Comparison of ENCODE assay signal across 24 cellular contexts in the genomic region with DNA sequence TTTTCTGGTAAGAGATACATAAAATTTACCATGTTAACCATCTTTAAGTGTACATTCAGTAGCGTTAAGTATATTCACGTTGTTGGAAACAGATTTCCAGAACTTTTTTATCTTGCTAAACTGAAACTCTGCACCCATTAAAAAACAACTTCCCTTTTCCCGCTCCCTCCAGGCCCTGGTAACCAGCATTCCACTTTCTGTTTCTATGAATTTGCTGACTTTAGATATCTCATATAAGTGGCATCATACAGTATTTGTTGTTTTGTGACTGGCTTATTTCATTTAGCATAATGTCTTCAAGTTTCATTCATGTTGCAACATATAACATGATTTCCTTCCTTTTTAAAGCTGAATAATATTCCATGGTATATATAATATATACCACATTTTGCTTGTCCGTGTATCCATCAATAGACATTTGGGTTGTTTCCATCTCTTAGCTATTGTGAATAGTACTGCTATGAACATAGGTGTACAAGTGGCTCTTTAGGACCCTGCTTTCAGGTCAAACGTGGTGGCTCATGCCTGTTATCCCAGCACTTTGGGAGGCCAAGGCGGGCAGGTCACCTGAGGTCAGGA.
"Had no signal": no experiment of that assay in that cellular context is flagged by ENCODE, and none has a peak within 500 bp of the region (broad histone marks: within the 10 kb centered on the region; RNA-seq: fewer than 3 reads in every experiment).

No MANE protein-coding gene starts in this region.

- ATAC-seq: activated T-cell treated with anti-CD3 and anti-CD28 coated beads, Interleukin-2, amount 50 U/mL, for 4 hours; activated T-helper 17 cell treated with anti-CD3 and anti-CD28 coated beads, Interleukin-2, amount 50 U/mL, for 72 hours; body of pancreas; left lobe of liver; lower lobe of right lung; natural killer cell treated with Interleukin-12 subunit alpha and Interleukin-12 subunit beta and Interleukin-15 and Interleukin-18, amount 100 ng/mL, for 72 hours; right cardiac atrium had no signal

- H3K27ac ChIP-seq: body of pancreas, dorsolateral prefrontal cortex, lower lobe of right lung, suprapubic skin, tibial artery had no signal

- H3K4me1 Mint-ChIP-seq: activated CD4-positive, alpha-beta memory T cell treated with anti-CD3 and anti-CD28 coated beads, Interleukin-2, amount 10 ng/mL, durations not matched to agents 7 days and 5 days; activated CD4-positive, alpha-beta T cell treated with anti-CD3 and anti-CD28 coated beads, Interleukin-2, amount 10 ng/mL, durations not matched to agents 7 days and 5 days; activated T-helper 17 cell treated with anti-CD3 and anti-CD28 coated beads, Interleukin-2, amount 50 U/mL, for 72 hours had no signal

- H3K9me3 Mint-ChIP-seq: activated CD4-positive, alpha-beta memory T cell treated with anti-CD3 and anti-CD28 coated beads, Interleukin-2, amount 10 ng/mL, durations not matched to agents 7 days and 5 days; activated CD4-positive, alpha-beta T cell treated with anti-CD3 and anti-CD28 coated beads, Interleukin-2, amount 10 ng/mL, durations not matched to agents 7 days and 5 days; natural killer cell treated with Interleukin-12 subunit alpha and Interleukin-12 subunit beta and Interleukin-15 and Interleukin-18, amount 100 ng/mL, for 72 hours had no signal

- H3K9me3 ChIP-seq: body of pancreas, lower lobe of right lung, suprapubic skin, tibial artery had no signal

- H3K27me3 Mint-ChIP-seq: activated naive CD8-positive, alpha-beta T cell; activated T-helper 17 cell treated with anti-CD3 and anti-CD28 coated beads, Interleukin-2, amount 50 U/mL, for 72 hours; natural killer cell treated with Interleukin-12 subunit alpha and Interleukin-12 subunit beta and Interleukin-15 and Interleukin-18, amount 100 ng/mL, for 72 hours had no signal

- DNase-seq: activated CD4-positive, alpha-beta memory T cell treated with anti-CD3 and anti-CD28 coated beads, Interleukin-2, amount 10 ng/mL, durations not matched to agents 7 days and 5 days; activated CD4-positive, alpha-beta T cell treated with anti-CD3 and anti-CD28 coated beads for 1 hour; activated CD4-positive, alpha-beta T cell treated with anti-CD3 and anti-CD28 coated beads, Interleukin-2, amount 10 ng/mL, durations not matched to agents 7 days and 5 days; activated naive CD4-positive, alpha-beta T cell treated with Interleukin-2 at 50 U/mL for 16 hours; activated T-cell treated with anti-CD3 and anti-CD28 coated beads, Interleukin-2, amount 50 U/mL, for 4 hours; anterior cingulate cortex; body of pancreas; dorsolateral prefrontal cortex; effector memory CD4-positive, alpha-beta T cell; kidney glomerular epithelial cell; lower lobe of right lung; mesenchymal stem cell; posterior cingulate gyrus; right cardiac atrium; stimulated activated CD4-positive, alpha-beta T cell treated with anti-CD3 and anti-CD28 coated beads, Interleukin-15, amount 100 ng/mL, for 24 hours; stimulated activated CD4-positive, alpha-beta T cell treated with anti-CD3 and anti-CD28 coated beads, Interleukin-2, amount 100 ng/mL, for 24 hours; stimulated activated naive CD4-positive, alpha-beta T cell; T1000; tibial artery had no signal

- H3K36me3 Mint-ChIP-seq: natural killer cell treated with Interleukin-12 subunit alpha and Interleukin-12 subunit beta and Interleukin-15 and Interleukin-18, amount 100 ng/mL, for 72 hours had no signal

- H3K4me3 ChIP-seq: body of pancreas, dorsolateral prefrontal cortex, lower lobe of right lung, suprapubic skin, tibial artery had no signal

- H3K27ac Mint-ChIP-seq: activated CD4-positive, alpha-beta memory T cell treated with anti-CD3 and anti-CD28 coated beads, Interleukin-2, amount 10 ng/mL, durations not matched to agents 7 days and 5 days; activated CD4-positive, alpha-beta T cell treated with anti-CD3 and anti-CD28 coated beads, Interleukin-2, amount 10 ng/mL, durations not matched to agents 7 days and 5 days; activated naive CD8-positive, alpha-beta T cell; activated T-helper 17 cell treated with anti-CD3 and anti-CD28 coated beads, Interleukin-2, amount 50 U/mL, for 72 hours; natural killer cell treated with Interleukin-12 subunit alpha and Interleukin-12 subunit beta and Interleukin-15 and Interleukin-18, amount 100 ng/mL, for 72 hours had no signal

- H3K36me3 ChIP-seq: lower lobe of right lung, suprapubic skin, tibial artery had no signal

- H3K4me1 ChIP-seq: lower lobe of right lung, suprapubic skin, tibial artery had no signal

- H3K27me3 ChIP-seq: body of pancreas, dorsolateral prefrontal cortex, suprapubic skin, tibial artery had no signal

- H3K4me3 Mint-ChIP-seq: activated CD4-positive, alpha-beta memory T cell treated with anti-CD3 and anti-CD28 coated beads, Interleukin-2, amount 10 ng/mL, durations not matched to agents 7 days and 5 days; activated CD4-positive, alpha-beta T cell treated with anti-CD3 and anti-CD28 coated beads, Interleukin-2, amount 10 ng/mL, durations not matched to agents 7 days and 5 days; activated naive CD8-positive, alpha-beta T cell; activated T-cell treated with anti-CD3 and anti-CD28 coated beads, Interleukin-2, amount 50 U/mL, for 4 hours; activated T-helper 17 cell treated with anti-CD3 and anti-CD28 coated beads, Interleukin-2, amount 50 U/mL, for 72 hours; natural killer cell treated with Interleukin-12 subunit alpha and Interleukin-12 subunit beta and Interleukin-15 and Interleukin-18, amount 100 ng/mL, for 72 hours had no signal
